Comparison of ENCODE assay signal across 1 cellular context in the genomic region with DNA sequence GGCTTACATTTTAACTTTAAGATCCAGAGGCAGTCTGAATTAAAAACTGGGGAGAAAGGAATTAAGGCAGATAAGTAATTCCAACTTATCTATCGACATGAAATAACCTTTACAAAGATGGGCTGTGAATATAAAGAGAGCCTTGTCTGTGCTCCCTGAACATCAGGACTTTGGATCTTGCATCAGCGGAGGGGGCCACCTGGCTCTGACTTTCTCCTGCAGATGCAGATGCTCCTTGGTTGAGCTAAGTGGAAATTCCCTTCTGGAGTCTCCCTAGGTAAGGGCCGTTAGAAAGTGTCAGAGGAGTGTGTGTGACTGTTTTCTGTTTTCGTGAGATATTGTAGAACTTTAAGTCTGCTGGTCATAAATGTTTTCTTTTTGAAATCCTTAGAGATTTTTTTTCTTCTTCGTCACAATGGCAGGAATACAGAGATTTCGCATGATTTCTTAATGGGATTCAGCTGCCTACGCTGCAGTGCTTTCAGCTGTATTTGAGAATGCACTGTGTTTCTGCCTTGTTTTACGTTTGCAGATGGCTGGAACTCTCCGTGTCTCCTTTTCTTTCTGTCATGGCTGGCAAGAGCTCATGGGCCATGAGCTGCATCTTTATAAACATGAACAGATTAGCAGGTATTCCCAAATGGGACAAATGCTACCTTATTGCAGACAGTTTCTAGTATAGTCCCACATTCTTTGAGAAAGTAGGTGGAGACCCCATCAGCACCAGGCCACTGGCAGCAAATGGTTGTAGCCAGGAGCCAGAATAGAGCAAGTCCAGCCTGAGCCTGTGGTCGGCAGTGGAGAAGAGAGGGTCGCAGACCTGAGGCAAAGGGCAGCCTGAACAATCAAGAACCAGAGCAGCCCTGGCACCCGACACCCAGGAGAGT.
TF ChIP-seq lines count a peak whose summit lies in the region.

No MANE protein-coding gene starts in this region.

TF ChIP-seq in IMR-90, 13 proteins besides CTCF, POLR2A, EP300 and RAD21:
- TF ChIP-seq MXI1 (IDR thresholded peaks at IDR 0.05; ENCODE audit: borderline replicate concordance, low read depth, low read length) = no peak
- TF ChIP-seq MAFK (IDR thresholded peaks at IDR 0.05; ENCODE audit: low read depth, low read length) = no peak
- no peak for TF ChIP-seq RCOR1 (IDR thresholded peaks at IDR 0.05; ENCODE audit: insufficient replicate concordance, low read length)
- TF ChIP-seq, protein P1, sequence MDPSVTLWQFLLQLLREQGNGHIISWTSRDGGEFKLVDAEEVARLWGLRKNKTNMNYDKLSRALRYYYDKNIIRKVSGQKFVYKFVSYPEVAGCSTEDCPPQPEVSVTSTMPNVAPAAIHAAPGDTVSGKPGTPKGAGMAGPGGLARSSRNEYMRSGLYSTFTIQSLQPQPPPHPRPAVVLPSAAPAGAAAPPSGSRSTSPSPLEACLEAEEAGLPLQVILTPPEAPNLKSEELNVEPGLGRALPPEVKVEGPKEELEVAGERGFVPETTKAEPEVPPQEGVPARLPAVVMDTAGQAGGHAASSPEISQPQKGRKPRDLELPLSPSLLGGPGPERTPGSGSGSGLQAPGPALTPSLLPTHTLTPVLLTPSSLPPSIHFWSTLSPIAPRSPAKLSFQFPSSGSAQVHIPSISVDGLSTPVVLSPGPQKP (IDR thresholded peaks at IDR 0.05; ENCODE audit: borderline replicate concordance, low read depth, low read length) = no peak
- TF ChIP-seq MAZ (IDR thresholded peaks at IDR 0.05; ENCODE audit: borderline replicate concordance, low read depth, low read length) = no peak
- TF ChIP-seq NFE2L2 (IDR thresholded peaks at IDR 0.05; ENCODE audit: low read depth, low read length) = no peak
- no peak for TF ChIP-seq CEBPB (IDR thresholded peaks at IDR 0.05; ENCODE audit: low read depth, low read length)
TF ChIP-seq in IMR-90: peak in this region for 0.
